ENCODE assay signal across 26 cellular contexts in genomic region chrX:72030431-72030830, GRCh38.
A peak's percentile ranks its signal among the peaks of the same experiment; 100 is the strongest.
DNase-seq lines count a peak whose midpoint lies in the region; ATAC-seq, FAIRE-seq and TF ChIP-seq lines count a peak whose summit lies in the region.
"Had no signal": no experiment of that assay in that cellular context is flagged by ENCODE, and none has a peak within 500 bp of the region (broad histone marks: within the 10 kb centered on the region; RNA-seq: fewer than 3 reads in every experiment).

No MANE protein-coding gene starts in this region.

- peaks cover 3% of the 10 kb centered on the region for H3K36me3 Mint-ChIP-seq in nephron (ENCODE audit: low read depth)
- H3K36me3 Mint-ChIP-seq: activated naive CD4-positive, alpha-beta T cell treated with anti-CD3 and anti-CD28 coated beads, Interleukin-2, amount 10 ng/mL, durations not matched to agents 7 days and 5 days; stimulated activated effector memory CD8-positive, alpha-beta T cell treated with anti-CD3 and anti-CD28 coated beads, Interleukin-12 subunit alpha, Interleukin-12 subunit beta, amount 100 ng/mL, for 72 hours had no signal

- no peak overlapping the region for H3K4me3 Mint-ChIP-seq in nephron
- H3K4me3 Mint-ChIP-seq: activated CD8-positive, alpha-beta T cell treated with anti-CD3 and anti-CD28 coated beads for 36 hours; activated naive CD4-positive, alpha-beta T cell treated with anti-CD3 and anti-CD28 coated beads, Interleukin-2, amount 10 ng/mL, durations not matched to agents 7 days and 5 days; activated T-cell treated with anti-CD3 and anti-CD28 coated beads, Interleukin-2, amount 50 U/mL, for 24 hours; central memory CD8-positive, alpha-beta T cell; stimulated activated effector memory CD8-positive, alpha-beta T cell treated with anti-CD3 and anti-CD28 coated beads, Interleukin-12 subunit alpha, Interleukin-12 subunit beta, amount 100 ng/mL, for 72 hours had no signal

- H3K9ac ChIP-seq in fibroblast of lung (ENCODE audit: insufficient read depth, low read length): no peak overlapping the region

- peaks cover 25% of the 10 kb centered on the region for H3K4me1 ChIP-seq in PC-9 (replicated peaks; ENCODE audit: insufficient read depth)
- H3K4me1 ChIP-seq in fibroblast of lung (ENCODE audit: control insufficient read depth, extremely low read depth, insufficient read depth, low read length): peaks cover 14% of the 10 kb centered on the region
- H3K4me1 ChIP-seq in tibial artery: peaks cover 0 to 41% (median 10%) of the 10 kb centered on the region in 4 donors
- H3K4me1 ChIP-seq: left ventricle myocardium inferior had no signal

- DNase-seq in PC-9 (no peak), fibroblast of lung (ENCODE audit: low read depth in 2 of 2) (no peak), tibial artery (no peak), NCI-H187 treated with DMSO at 0.1 percent for 48 hours (lab: John Stamatoyannopoulos, UW) (no peak), GM12891 (ENCODE audit: insufficient read length, low spot score) (no peak)
- DNase-seq: activated CD4-positive, CD25-positive, alpha-beta regulatory T cell; activated CD8-positive, alpha-beta T cell treated with anti-CD3 and anti-CD28 coated beads for 36 hours; activated naive CD4-positive, alpha-beta T cell treated with anti-CD3 and anti-CD28 coated beads, Interleukin-2, amount 10 ng/mL, durations not matched to agents 7 days and 5 days; activated T-cell treated with anti-CD3 and anti-CD28 coated beads, Interleukin-2, amount 50 U/mL, for 24 hours; AML-193; anterior cingulate cortex; DND-41; effector CD4-positive, alpha-beta T cell; Kasumi-1; left ventricle myocardium inferior; NCI-H1092; NCI-H2029 treated with DMSO at 0.1 percent for 48 hours; NCI-H446 treated with DMSO at 0.1 percent for 48 hours; NK-92 treated with Interleukin-12 subunit alpha and Interleukin-12 subunit beta, amount 100 ng/mL, for 24 hours; nucleus accumbens; T1000; thyroid gland had no signal

- no peaks in the 10 kb centered on the region for H3K27me3 Mint-ChIP-seq in nephron (ENCODE audit: low read depth)
- H3K27me3 Mint-ChIP-seq: central memory CD8-positive, alpha-beta T cell had no signal

- no peaks in the 10 kb centered on the region for H3K27me3 ChIP-seq in PC-9 (ENCODE audit: insufficient read depth, low read depth)
- H3K27me3 ChIP-seq in fibroblast of lung (ENCODE audit: control insufficient read depth, insufficient read depth, low read length): no peaks in the 10 kb centered on the region
- H3K27me3 ChIP-seq in tibial artery: no peaks in the 10 kb centered on the region
- H3K27me3 ChIP-seq: thyroid gland had no signal

- H3F3A ChIP-seq in PC-9 (ENCODE audit: insufficient read depth, low read depth): peaks cover 11% of the 10 kb centered on the region; the same call in 1 of the 2 replicates

- H3K9me3 Mint-ChIP-seq in nephron: peaks cover 6% of the 10 kb centered on the region
- H3K9me3 Mint-ChIP-seq: activated CD8-positive, alpha-beta T cell treated with anti-CD3 and anti-CD28 coated beads for 36 hours; activated naive CD4-positive, alpha-beta T cell treated with anti-CD3 and anti-CD28 coated beads, Interleukin-2, amount 10 ng/mL, durations not matched to agents 7 days and 5 days; activated T-cell treated with anti-CD3 and anti-CD28 coated beads, Interleukin-2, amount 50 U/mL, for 24 hours; central memory CD8-positive, alpha-beta T cell; stimulated activated effector memory CD8-positive, alpha-beta T cell treated with anti-CD3 and anti-CD28 coated beads, Interleukin-12 subunit alpha, Interleukin-12 subunit beta, amount 100 ng/mL, for 72 hours had no signal

- TF ChIP-seq CTCF in PC-9 (conservative IDR thresholded peaks at IDR 0.05): no peak
- TF ChIP-seq CTCF in fibroblast of lung (conservative IDR thresholded peaks at IDR 0.05 in 1 of 2, IDR thresholded peaks at IDR 0.05 in 1 of 2; ENCODE audit: low read depth in 1 of 2, low read length in 2 of 2): no peak
- TF ChIP-seq CTCF in nephron (IDR thresholded peaks at IDR 0.05; ENCODE audit: unreplicated experiment in 3 of 3): no peak
- TF ChIP-seq CTCF in tibial artery (IDR thresholded peaks at IDR 0.05): no peak

- H3K27ac ChIP-seq in PC-9: 0 out of 2 replicates have a peak overlapping the region, but pooled peaks have one; percentile 13
- H3K27ac ChIP-seq in fibroblast of lung (ENCODE audit: insufficient read depth, low read length): no peak overlapping the region
- H3K27ac ChIP-seq in tibial artery: peak overlapping the region; percentile 54 to 75
- H3K27ac ChIP-seq: left ventricle myocardium inferior had no signal

- H3K4me1 Mint-ChIP-seq in nephron: peaks cover 42% of the 10 kb centered on the region
- H3K4me1 Mint-ChIP-seq: activated naive CD4-positive, alpha-beta T cell treated with anti-CD3 and anti-CD28 coated beads, Interleukin-2, amount 10 ng/mL, durations not matched to agents 7 days and 5 days had no signal

- POLR2A ChIA-PET in PC-9 (lab: Charles Lee; ENCODE audit: unreplicated experiment): interaction anchor here (0.6 kb wide), 1 partner anchor 48 kb away, joined by 4 read pairs; no protein-coding TSS in a partner anchor

- H2AFZ ChIP-seq in PC-9 (no peak overlapping the region), fibroblast of lung (ENCODE audit: low read length) (no peak overlapping the region)

- CTCF ChIA-PET in PC-9 (lab: Charles Lee): no interaction called here

- no peak for FAIRE-seq in GM12891 (lab: Jason Lieb, UNC)

- no peak for ATAC-seq in GM21737 (IDR thresholded peaks at IDR 0.05; ENCODE audit: unreplicated experiment)
- ATAC-seq: activated CD8-positive, alpha-beta T cell treated with anti-CD3 and anti-CD28 coated beads for 36 hours; stimulated activated effector memory CD8-positive, alpha-beta T cell treated with anti-CD3 and anti-CD28 coated beads, Interleukin-12 subunit alpha, Interleukin-12 subunit beta, amount 100 ng/mL, for 72 hours had no signal

- H3K36me3 ChIP-seq in PC-9 (ENCODE audit: low read depth): no peaks in the 10 kb centered on the region
- no peaks in the 10 kb centered on the region for H3K36me3 ChIP-seq in fibroblast of lung (ENCODE audit: control insufficient read depth, insufficient read depth, low read length)
- H3K36me3 ChIP-seq in tibial artery: no peaks in the 10 kb centered on the region
- H3K36me3 ChIP-seq: left ventricle myocardium inferior, thyroid gland had no signal

- no peaks in the 10 kb centered on the region for H4K20me1 ChIP-seq in PC-9 (ENCODE audit: insufficient read depth)
- H4K20me1 ChIP-seq in fibroblast of lung (ENCODE audit: control insufficient read depth, extremely low read depth, insufficient read depth, low read length): no peaks in the 10 kb centered on the region

- peak overlapping the region; percentile 76 to 93 (median 93) for H3K27ac Mint-ChIP-seq in nephron
- H3K27ac Mint-ChIP-seq: activated CD8-positive, alpha-beta T cell treated with anti-CD3 and anti-CD28 coated beads for 36 hours; activated naive CD4-positive, alpha-beta T cell treated with anti-CD3 and anti-CD28 coated beads, Interleukin-2, amount 10 ng/mL, durations not matched to agents 7 days and 5 days; activated T-cell treated with anti-CD3 and anti-CD28 coated beads, Interleukin-2, amount 50 U/mL, for 24 hours; stimulated activated effector memory CD8-positive, alpha-beta T cell treated with anti-CD3 and anti-CD28 coated beads, Interleukin-12 subunit alpha, Interleukin-12 subunit beta, amount 100 ng/mL, for 72 hours had no signal

- H3K4me2 ChIP-seq in PC-9 (peak overlapping the region; percentile 39; the same call in 1 of the 2 replicates), fibroblast of lung (ENCODE audit: extremely low read depth, insufficient read depth, low read length) (peak overlapping the region; percentile 44)

- H3K79me2 ChIP-seq in PC-9 (ENCODE audit: low read depth) (no peaks in the 10 kb centered on the region), fibroblast of lung (ENCODE audit: control insufficient read depth, insufficient read depth, low read length) (no peaks in the 10 kb centered on the region)

- no peaks in the 10 kb centered on the region for H3K9me3 ChIP-seq in PC-9 (ENCODE audit: insufficient read depth, low read depth)
- no peaks in the 10 kb centered on the region for H3K9me3 ChIP-seq in fibroblast of lung (ENCODE audit: control insufficient read depth, insufficient read depth, low read depth, low read length)
- H3K9me3 ChIP-seq in tibial artery: peaks cover 0 to 5% (median 0%) of the 10 kb centered on the region in 3 donors
- H3K9me3 ChIP-seq: left ventricle myocardium inferior, thyroid gland had no signal

- H3K9me2 ChIP-seq in PC-9 (ENCODE audit: insufficient read depth): no peaks in the 10 kb centered on the region

- BruUV-seq in PC-9 (replicated peaks; lab: Mats Ljungman, UMichigan): no TSS peak

- TF ChIP-seq POLR2A in GM12891 (IDR thresholded peaks at IDR 0.05; ENCODE audit: low read depth, low read length): no peak

- intact Hi-C loops in PC-9 (cut with micrococcal nuclease; ENCODE audit: unreplicated experiment): no loop called here
- intact Hi-C loops in tibial artery (cut with DNase I; ENCODE audit: low total_unique reads): no loop called here

- H3K4me3 ChIP-seq in PC-9 (no peak overlapping the region), fibroblast of lung (replicated peaks in 1 of 4; ENCODE audit: control extremely low read depth in 1 of 4, insufficient read depth in 1 of 4, low read depth in 3 of 4, low read length in 4 of 4) (peak overlapping the region in 2 of 4 experiments; percentile 10 to 32), tibial artery (no peak overlapping the region)
- H3K4me3 ChIP-seq: left ventricle myocardium inferior, thyroid gland had no signal

TF ChIP-seq in GM12891, 5 proteins besides CTCF, POLR2A, EP300 and RAD21:
- no peak for TF ChIP-seq PAX5 (IDR thresholded peaks at IDR 0.05; ENCODE audit: insufficient read depth, low read length, severe bottlenecking)
